27 cellular contexts compared by ENCODE assay signal in the genomic region with DNA sequence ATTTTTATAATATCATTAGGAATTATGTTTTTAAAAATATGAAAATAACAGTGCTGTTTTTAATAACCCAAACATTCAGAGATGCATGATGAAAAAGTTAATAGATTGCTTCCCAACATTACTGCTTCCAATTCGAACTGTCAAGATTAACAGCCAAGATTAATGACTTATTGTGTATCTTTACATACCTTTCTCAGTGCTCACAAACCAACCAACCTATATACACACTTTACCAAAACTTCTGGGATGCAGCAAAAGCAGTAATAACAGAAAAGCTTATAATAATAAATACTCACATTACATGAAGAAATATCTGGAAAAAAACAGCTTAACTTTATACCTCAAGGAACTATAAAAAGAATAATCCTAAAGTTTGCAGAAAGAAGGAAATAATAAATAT.
"Had no signal": no experiment of that assay in that cellular context is flagged by ENCODE, and none has a peak within 500 bp of the region (broad histone marks: within the 10 kb centered on the region; RNA-seq: fewer than 3 reads in every experiment).

No MANE protein-coding gene starts in this region.

- H3K4me1 ChIP-seq: left lung, lower lobe of right lung, pancreas, prostate gland, stomach, testis, thyroid gland, transverse colon, upper lobe of left lung had no signal

- H3K36me3 Mint-ChIP-seq: stimulated activated naive B cell treated with anti-CD40 and anti-IgM and Interleukin-4, amounts not matched to agents 10 μg/mL and 1 μg/mL and 100 μg/mL, for 72 hours had no signal

- H3K9me3 ChIP-seq: left lung, lower lobe of right lung, pancreas, prostate gland, testis, thyroid gland, upper lobe of left lung had no signal

- H3K4me3 ChIP-seq: left lung, lower lobe of right lung, pancreas, prostate gland, skin epidermis, stomach, testis, thyroid gland, transverse colon, upper lobe of left lung had no signal

- H3K4me3 Mint-ChIP-seq: naive thymus-derived CD8-positive, alpha-beta T cell; nephron; neural crest cell; stimulated activated naive B cell treated with anti-CD40 and anti-IgM and Interleukin-4, amounts not matched to agents 10 μg/mL and 1 μg/mL and 100 μg/mL, for 72 hours had no signal

- H3K27ac Mint-ChIP-seq: naive thymus-derived CD8-positive, alpha-beta T cell; nephron; stimulated activated naive B cell treated with anti-CD40 and anti-IgM and Interleukin-4, amounts not matched to agents 10 μg/mL and 1 μg/mL and 100 μg/mL, for 72 hours had no signal

- H3K4me1 Mint-ChIP-seq: nephron; neural crest cell; stimulated activated naive B cell treated with anti-CD40 and anti-IgM and Interleukin-4, amounts not matched to agents 10 μg/mL and 1 μg/mL and 100 μg/mL, for 72 hours had no signal

- FAIRE-seq: keratinocyte had no signal

- H3K27me3 ChIP-seq: left lung, pancreas, stomach, testis, thyroid gland, transverse colon, upper lobe of left lung had no signal

- DNase-seq: left colon; left lung; lower lobe of right lung; mammary epithelial cell; mesenchymal stem cell; naive thymus-derived CD8-positive, alpha-beta T cell; nucleus accumbens; pancreas; posterior cingulate gyrus; retina; right cardiac atrium; stimulated activated CD4-positive, alpha-beta T cell treated with anti-CD3 and anti-CD28 coated beads, Interleukin-12 subunit alpha, Interleukin-12 subunit beta, amount 100 ng/mL, for 4 hours; stimulated activated CD4-positive, alpha-beta T cell treated with anti-CD3 and anti-CD28 coated beads, Interleukin-15, amount 100 ng/mL, for 24 hours; stimulated activated CD4-positive, alpha-beta T cell treated with anti-CD3 and anti-CD28 coated beads, Interleukin-2, amount 100 ng/mL, for 24 hours; stimulated activated CD4-positive, alpha-beta T cell treated with anti-CD3 and anti-CD28 coated beads, Interleukin-4, amount 100 ng/mL, for 1 hour; stimulated activated naive B cell treated with anti-CD40 and anti-IgM and Interleukin-4, amounts not matched to agents 10 μg/mL and 1 μg/mL and 100 μg/mL, for 72 hours; stimulated activated naive CD8-positive, alpha-beta T cell treated with anti-CD3 and anti-CD28 coated beads, Interleukin-15, Interleukin-2, amounts not matched to agents 100 U/mL and 50 U/mL, for 24 hours; stomach; testis; thyroid gland; transverse colon; upper lobe of left lung had no signal

- H3K27ac ChIP-seq: left lung, lower lobe of right lung, pancreas, prostate gland, skin epidermis, stomach, testis, thyroid gland, transverse colon, upper lobe of left lung had no signal

- H3K36me3 ChIP-seq: left lung, lower lobe of right lung, pancreas, prostate gland, stomach, thyroid gland, transverse colon, upper lobe of left lung had no signal

- H3K27me3 Mint-ChIP-seq: stimulated activated naive B cell treated with anti-CD40 and anti-IgM and Interleukin-4, amounts not matched to agents 10 μg/mL and 1 μg/mL and 100 μg/mL, for 72 hours had no signal
